In genomic region chr6:88983532-88983931, GRCh38 we compare ENCODE assay signal across 8 cellular contexts. TPM values are rescaled to one million over a fixed set of nuclear protein-coding genes. Genes with fewer than 3 reads are reported as not detected.
A peak's percentile ranks its signal among the peaks of the same experiment; 100 is the strongest.
DNase-seq lines count a peak whose midpoint lies in the region; ATAC-seq and TF ChIP-seq lines count a peak whose summit lies in the region.

No MANE protein-coding gene starts in this region.

- H3K4me3 ChIP-seq in right atrium auricular region (no peak overlapping the region), SK-N-SH (ENCODE audit: low read depth in 2 of 2, low read length in 1 of 2) (no peak overlapping the region), heart right ventricle (no peak overlapping the region), suprapubic skin (no peak overlapping the region)

- POLR2A ChIA-PET in SK-N-SH (lab: Yijun Ruan, JAX) = no interaction called here

- H3K27me3 ChIP-seq in right atrium auricular region (no peaks in the 10 kb centered on the region), SK-N-SH (ENCODE audit: insufficient read depth) (no peaks in the 10 kb centered on the region), heart right ventricle (no peaks in the 10 kb centered on the region), suprapubic skin (no peaks in the 10 kb centered on the region)

- no peaks in the 10 kb centered on the region for H3K79me2 ChIP-seq in SK-N-SH (ENCODE audit: insufficient read depth)

- TF ChIP-seq CTCF in right atrium auricular region (IDR thresholded peaks at IDR 0.05) = peak in 1 of 2 donors; percentile 63
- peak; percentile 62 for TF ChIP-seq CTCF in SK-N-SH (IDR thresholded peaks at IDR 0.05)
- TF ChIP-seq CTCF in heart right ventricle (IDR thresholded peaks at IDR 0.05) = peak; percentile 24 to 63 (median 52)
- TF ChIP-seq CTCF in suprapubic skin (IDR thresholded peaks at IDR 0.05) = peak; percentile 51 to 70

- 72% methylated on average over 4 of the region's 4 CpGs for WGBS in SK-N-SH (ENCODE audit: low lambda C conversion rate)
- WGBS in heart right ventricle, 2 donors = 66 to 75% methylated on average over 4 of the region's 4 CpGs
- WGBS in suprapubic skin = 74% methylated on average over 4 of the region's 4 CpGs

- H3K27ac ChIP-seq in right atrium auricular region (no peak overlapping the region), SK-N-SH (ENCODE audit: low read depth in 2 of 2, low read length in 1 of 2) (no peak overlapping the region), heart right ventricle (no peak overlapping the region), suprapubic skin (no peak overlapping the region)

- no peak overlapping the region for H3K4me2 ChIP-seq in SK-N-SH

- H2AFZ ChIP-seq in SK-N-SH (ENCODE audit: low read depth) = no peak overlapping the region

- no peak for TF ChIP-seq EP300 in SK-N-SH (IDR thresholded peaks at IDR 0.05; ENCODE audit: borderline replicate concordance in 1 of 2, low read depth in 1 of 2, low read length in 1 of 2)
- no peak for TF ChIP-seq EP300 in suprapubic skin (IDR thresholded peaks at IDR 0.05)

- TF ChIP-seq POLR2A in suprapubic skin (IDR thresholded peaks at IDR 0.05) = no peak

- H3K9me3 ChIP-seq in right atrium auricular region (no peaks in the 10 kb centered on the region), SK-N-SH (no peaks in the 10 kb centered on the region), heart right ventricle (no peaks in the 10 kb centered on the region), suprapubic skin (no peaks in the 10 kb centered on the region)

- no peaks in the 10 kb centered on the region for H4K20me1 ChIP-seq in SK-N-SH (ENCODE audit: insufficient read depth)

- no peak overlapping the region for H3K9ac ChIP-seq in SK-N-SH

- peak; percentile 55 for TF ChIP-seq RAD21 in SK-N-SH (IDR thresholded peaks at IDR 0.05; ENCODE audit: low read length)

- CTCF ChIA-PET in SK-N-SH (lab: Yijun Ruan, JAX) = interaction anchor here (0.6 to 3.7 kb wide), 45 partner anchors 10 to 389 kb away, joined by 3 to 100 read pairs (median 5); partner anchors contain the start of genes PM20D2, PNRC1, RNGTT and SRSF12

- H3K4me1 ChIP-seq in right atrium auricular region (peaks cover 0 to 7% of the 10 kb centered on the region in 2 donors), SK-N-SH (ENCODE audit: control insufficient read depth in 1 of 2, insufficient read depth in 2 of 2, low read depth in 1 of 2, low read length in 1 of 2) (no peaks in the 10 kb centered on the region; a peak in 2 of 4 replicates), heart right ventricle (peaks cover 0 to 12% (median 6%) of the 10 kb centered on the region in 9 donors), suprapubic skin (peaks cover 13% of the 10 kb centered on the region)

- ATAC-seq in Right ventricle myocardium superior (ENCODE audit: poor library complexity) = peak; percentile 83
- ATAC-seq in heart right ventricle = peak; percentile 43 to 86 (median 71)
- ATAC-seq in HG03095 (IDR thresholded peaks at IDR 0.05; ENCODE audit: unreplicated experiment) = no peak

- H3K9me2 ChIP-seq in SK-N-SH = no peaks in the 10 kb centered on the region

- no peak for DNase-seq in Right ventricle myocardium superior
- no peak for DNase-seq in right atrium auricular region (ENCODE audit: low spot score)
- DNase-seq in SK-N-SH = peak; percentile 27
- no peak for DNase-seq in heart right ventricle
- no peak for DNase-seq in suprapubic skin (ENCODE audit: low spot score in 2 of 2)
- no peak for DNase-seq in stimulated activated CD4-positive, alpha-beta T cell treated with anti-CD3 and anti-CD28 coated beads, Interleukin-4, amount 100 ng/mL, for 24 hours
- no peak for DNase-seq in stimulated activated naive CD4-positive, alpha-beta T cell treated with Interleukin-2 at 50 U/mL for 16 hours (lab: John Stamatoyannopoulos, UW)

- intact Hi-C loops in Right ventricle myocardium superior (cut with DNase I) = loop anchor here (5.0 to 10.0 kb wide), 4 partner anchors 51 to 381 kb away; partner anchors contain the start of gene SRSF12
- intact Hi-C loops in heart right ventricle (cut with DNase I) = loop anchor here (1.0 to 10.0 kb wide), 22 partner anchors 49 to 389 kb away; partner anchors contain the start of genes PNRC1 (in 5 of the 10), SRSF12 (in 2 of the 10) and UBE2J1 (in 1 of the 10)

- H3K36me3 ChIP-seq in right atrium auricular region = no peaks in the 10 kb centered on the region
- no peaks in the 10 kb centered on the region for H3K36me3 ChIP-seq in SK-N-SH (replicated peaks in 1 of 2; ENCODE audit: control insufficient read depth in 1 of 2, insufficient read depth in 2 of 2, low read length in 1 of 2)
- H3K36me3 ChIP-seq in heart right ventricle = no peaks in the 10 kb centered on the region
- no peaks in the 10 kb centered on the region for H3K36me3 ChIP-seq in suprapubic skin

- H3F3A ChIP-seq in SK-N-SH (replicated peaks; ENCODE audit: insufficient read depth) = no peaks in the 10 kb centered on the region

TF ChIP-seq in SK-N-SH, 30 proteins besides CTCF, POLR2A, EP300 and RAD21:
- TF ChIP-seq REST (IDR thresholded peaks at IDR 0.05; ENCODE audit: low read depth, low read length) = no peak
- TF ChIP-seq SMC3 (IDR thresholded peaks at IDR 0.05; ENCODE audit: low read depth, low read length) = peak; percentile 35

RNA-seq across cellular contexts. Expression of gene RNGTT, which starts 20.1 kb away (rescaled TPM):
- total RNA-seq in Right ventricle myocardium superior (7.6 TPM), right atrium auricular region (10 to 100 TPM in 1 of 2 donors, 1 to 10 TPM in 1; 7.5 to 11.3 TPM), heart right ventricle (10 to 100 TPM in 2 of 10 donors, 1 to 10 TPM in 8; 6.8 to 10.9 (median 9.0) TPM), suprapubic skin (10 to 100 TPM in 2 of 4 donors, 1 to 10 TPM in 2; 8.6 to 13.6 (median 11.6) TPM)
- polyA plus RNA-seq in SK-N-SH (2012; rRNA removed) (3.3 and 4.0 TPM in 2 replicates), heart right ventricle (1 to 10 TPM; 3.1 to 4.5 TPM)
- polyA plus RNA-seq in SK-N-SH (2012; cell fraction: cytosol; rRNA removed) = 5.5 and 7.1 TPM in 2 replicates
- 2.9 and 5.2 TPM in 2 replicates for polyA plus RNA-seq in SK-N-SH (2012; cell fraction: nucleus; rRNA removed)
